23 cellular contexts compared by ENCODE assay signal in genomic region chr5:79890119-79890870, GRCh38.
DNase-seq lines count a peak whose midpoint lies in the region; ATAC-seq, FAIRE-seq and TF ChIP-seq lines count a peak whose summit lies in the region.
"Had no signal": no experiment of that assay in that cellular context is flagged by ENCODE, and none has a peak within 500 bp of the region (broad histone marks: within the 10 kb centered on the region; RNA-seq: fewer than 3 reads in every experiment).

No MANE protein-coding gene starts in this region.

- no peaks in the 10 kb centered on the region for H3K9me3 ChIP-seq in MM.1S (replicated peaks; ENCODE audit: insufficient read depth, low read length)
- H3K9me3 ChIP-seq in mucosa of descending colon, result no peaks in the 10 kb centered on the region
- no peaks in the 10 kb centered on the region for H3K9me3 ChIP-seq in tibial nerve
- no peaks in the 10 kb centered on the region for H3K9me3 ChIP-seq in gastrocnemius medialis

- TF ChIP-seq CTCF in MM.1S (IDR thresholded peaks at IDR 0.05; ENCODE audit: low read length) (no peak), bronchial epithelial cell (IDR thresholded peaks at IDR 0.05; ENCODE audit: insufficient read depth, low read length, severe bottlenecking) (no peak), mucosa of descending colon (IDR thresholded peaks at IDR 0.05) (no peak), tibial nerve (IDR thresholded peaks at IDR 0.05) (no peak), gastrocnemius medialis (IDR thresholded peaks at IDR 0.05 in 4 of 5, conservative IDR thresholded peaks at IDR 0.05 in 1 of 5) (no peak)

- H3K4me1 ChIP-seq in MM.1S (ENCODE audit: low read length) (peaks cover 52% of the 10 kb centered on the region), mucosa of descending colon (ENCODE audit: low read depth) (no peaks in the 10 kb centered on the region), tibial nerve (no peaks in the 10 kb centered on the region), gastrocnemius medialis (no peaks in the 10 kb centered on the region)

- no peak overlapping the region for H3K9ac ChIP-seq in MM.1S (ENCODE audit: low read length)

- peak; percentile 68 for FAIRE-seq in bronchial epithelial cell (lab: Jason Lieb, UNC)
- FAIRE-seq: GM12891 had no signal

- no peaks in the 10 kb centered on the region for H3K79me2 ChIP-seq in MM.1S (ENCODE audit: low read length)

- H3K9me2 ChIP-seq in MM.1S (replicated peaks; ENCODE audit: insufficient read depth, low read length), result no peaks in the 10 kb centered on the region

- DNase-seq in DMS 273 (lab: John Stamatoyannopoulos, UW; ENCODE audit: unreplicated experiment), result peak; percentile 82
- peak; percentile 49 for DNase-seq in MM.1S
- no peak for DNase-seq in bronchial epithelial cell (ENCODE audit: low read depth)
- DNase-seq in pons (ENCODE audit: low spot score), result peak; percentile 29
- no peak for DNase-seq in mucosa of descending colon
- no peak for DNase-seq in tibial nerve (ENCODE audit: low spot score in 2 of 2)
- DNase-seq in gastrocnemius medialis, result no peak
- DNase-seq: CD4-positive, alpha-beta memory T cell; DMS79 treated with DMSO at 0.1 percent for 48 hours; GOT3; HCEC 1CT; Karpas-422; NCI-H1417; NCI-H187; NCI-H2107; NCI-H446 treated with DMSO at 0.1 percent for 48 hours; NCI-H526 treated with DMSO at 0.1 percent for 48 hours; PC-3; SHP77 treated with DMSO at 0.1 percent for 48 hours; SW 1271 had no signal

- peak overlapping the region; percentile 56 for H2AFZ ChIP-seq in MM.1S (ENCODE audit: low read length)

- H3K4me3 ChIP-seq in MM.1S (ENCODE audit: low read length) (no peak overlapping the region), bronchial epithelial cell (ENCODE audit: low read depth, low read length) (no peak overlapping the region), mucosa of descending colon (no peak overlapping the region), tibial nerve (no peak overlapping the region), gastrocnemius medialis (no peak overlapping the region)
- H3K4me3 ChIP-seq: SK-N-MC had no signal

- H3K36me3 ChIP-seq in MM.1S (replicated peaks; ENCODE audit: insufficient read depth, low read length) (no peaks in the 10 kb centered on the region), bronchial epithelial cell (ENCODE audit: control insufficient read depth, insufficient read depth, low read length) (no peaks in the 10 kb centered on the region), mucosa of descending colon (ENCODE audit: low read depth) (no peaks in the 10 kb centered on the region), tibial nerve (no peaks in the 10 kb centered on the region), gastrocnemius medialis (no peaks in the 10 kb centered on the region)

- no peak for TF ChIP-seq EP300 in tibial nerve (IDR thresholded peaks at IDR 0.05)

- 72% methylated on average over 4 of the region's 4 CpGs for whole genome bisulfite sequencing in tibial nerve, 2 donors

- TF ChIP-seq POLR2A in tibial nerve (IDR thresholded peaks at IDR 0.05) (no peak), gastrocnemius medialis (IDR thresholded peaks at IDR 0.05) (no peak)

- H3K27ac ChIP-seq in MM.1S (ENCODE audit: low read length) (peak overlapping the region; percentile 67; the same call in 1 of the 2 replicates), tibial nerve (no peak overlapping the region), gastrocnemius medialis (no peak overlapping the region)
- H3K27ac ChIP-seq: SK-N-MC had no signal

- intact Hi-C loops in mucosa of descending colon (cut with DNase I, micrococcal nuclease), result no loop called here
- intact Hi-C loops in gastrocnemius medialis (cut with DNase I; ENCODE audit: low total_unique reads), result no loop called here

- in situ Hi-C loops in gastrocnemius medialis (cut with MboI; ENCODE audit: low sequenced_read_pairs in 4 of 4), result no loop called here

- H4K20me1 ChIP-seq in MM.1S (ENCODE audit: insufficient read depth, low read length), result no peaks in the 10 kb centered on the region

- 0 out of 2 replicates have a peak overlapping the region, but pooled peaks have one; percentile 4 for H3K4me2 ChIP-seq in MM.1S (ENCODE audit: low read depth, low read length)

- H3K27me3 ChIP-seq in MM.1S (replicated peaks; ENCODE audit: insufficient read depth, low read length) (no peaks in the 10 kb centered on the region), bronchial epithelial cell (ENCODE audit: control insufficient read depth, insufficient read depth, low read length) (no peaks in the 10 kb centered on the region), tibial nerve (no peaks in the 10 kb centered on the region), gastrocnemius medialis (no peaks in the 10 kb centered on the region)

- H3F3A ChIP-seq in MM.1S (ENCODE audit: insufficient read depth, low read length), result peaks cover 34% of the 10 kb centered on the region

- ATAC-seq in mucosa of descending colon (no peak), HG02763 (IDR thresholded peaks at IDR 0.05; ENCODE audit: unreplicated experiment) (no peak), gastrocnemius medialis (no peak)
- ATAC-seq: PC-3 had no signal

Comparison
In these comparisons a context has a peak if more than half of its experiments do, and no peak if none do; other contexts are left out.
1. DNase-seq: peak in DMS 273 (single experiment), MM.1S (single experiment) and pons (single experiment); none in bronchial epithelial cell (single experiment), mucosa of descending colon (0 of 3), tibial nerve (0 of 2) and gastrocnemius medialis (0 of 2).